Comparison of ENCODE assay signal across 9 cellular contexts in genomic region chr10:110221044-110221720, GRCh38. TPM values are rescaled to one million over a fixed set of nuclear protein-coding genes. Genes with fewer than 3 reads are reported as not detected.
A peak's percentile ranks its signal among the peaks of the same experiment; 100 is the strongest.
DNase-seq lines count a peak whose midpoint lies in the region; ATAC-seq and TF ChIP-seq lines count a peak whose summit lies in the region.
"Had no signal": no experiment of that assay in that cellular context is flagged by ENCODE, and none has a peak within 500 bp of the region (broad histone marks: within the 10 kb centered on the region; RNA-seq: fewer than 3 reads in every experiment).

No MANE protein-coding gene starts in this region.

- H3K27me3 ChIP-seq in left lung (no peaks in the 10 kb centered on the region), testis (no peaks in the 10 kb centered on the region), H7 (ENCODE audit: control insufficient read depth, insufficient read depth, low read length) (peaks cover 3% of the 10 kb centered on the region)

- H3K4me3 ChIP-seq in astrocyte of the cerebellum (ENCODE audit: low read depth, low read length): peak overlapping the region; percentile 42
- H3K4me3 ChIP-seq in left lung: peak overlapping the region in 1 of 2 donors; percentile 19
- peak overlapping the region in 1 of 2 donors; percentile 27 for H3K4me3 ChIP-seq in testis
- no peak overlapping the region for H3K4me3 ChIP-seq in H7 (ENCODE audit: insufficient read depth, low read depth, low read length)

- H3K27ac ChIP-seq in left lung (peak overlapping the region; percentile 69 to 81), testis (peak overlapping the region; percentile 54 to 75)

- peaks cover 9% of the 10 kb centered on the region for H3K36me3 Mint-ChIP-seq in T-helper 1 cell treated with Interleukin-12 subunit alpha and Interleukin-12 subunit beta and Interleukin-4 antibody, amounts not matched to agents 30 μg/mL and 1 μg/mL, for 36 hours (ENCODE audit: low read depth)

- H3K4me3 Mint-ChIP-seq in T-helper 1 cell treated with Interleukin-12 subunit alpha and Interleukin-12 subunit beta and Interleukin-4 antibody, amounts not matched to agents 30 μg/mL and 1 μg/mL, for 36 hours: peak overlapping the region; percentile 59

- no peak for TF ChIP-seq CTCF in astrocyte of the cerebellum (IDR thresholded peaks at IDR 0.05; ENCODE audit: low read depth, low read length, missing control alignments)
- TF ChIP-seq CTCF in left lung (IDR thresholded peaks at IDR 0.05): no peak
- TF ChIP-seq CTCF in testis (IDR thresholded peaks at IDR 0.05): no peak

- peaks cover 68% of the 10 kb centered on the region for H3K4me1 Mint-ChIP-seq in T-helper 1 cell treated with Interleukin-12 subunit alpha and Interleukin-12 subunit beta and Interleukin-4 antibody, amounts not matched to agents 30 μg/mL and 1 μg/mL, for 36 hours (ENCODE audit: low read depth)

- WGBS in testis, 2 donors: 72 to 76% methylated on average over 4 of the region's 4 CpGs

- no peak for TF ChIP-seq POLR2A in testis (IDR thresholded peaks at IDR 0.05)

- peaks cover 0 to 42% of the 10 kb centered on the region in 2 donors for H3K4me1 ChIP-seq in left lung
- H3K4me1 ChIP-seq in testis: peaks cover 13% of the 10 kb centered on the region

- intact Hi-C loops in left lung (cut with DNase I) (loop anchor here in 1 of 2 donors (10.0 kb wide), 1 partner anchor 54 kb away; no protein-coding TSS in a partner anchor), testis (cut with DNase I; ENCODE audit: low total_unique reads) (loop anchor here (10.0 kb wide), 2 partner anchors 54 to 336 kb away; no protein-coding TSS in a partner anchor)

- no peak for DNase-seq in T-helper 1 cell
- DNase-seq in astrocyte of the cerebellum (ENCODE audit: low read depth): no peak
- DNase-seq in left lung: no peak
- no peak for DNase-seq in testis
- no peak for DNase-seq in ACHN
- DNase-seq in hypothalamus (lab: John Stamatoyannopoulos, UW): no peak
- DNase-seq in H7: no peak
- DNase-seq: NCI-H524 had no signal

- no peaks in the 10 kb centered on the region for H3K27me3 Mint-ChIP-seq in T-helper 1 cell treated with Interleukin-12 subunit alpha and Interleukin-12 subunit beta and Interleukin-4 antibody, amounts not matched to agents 30 μg/mL and 1 μg/mL, for 36 hours (ENCODE audit: low read depth)

- H3K36me3 ChIP-seq in left lung (no peaks in the 10 kb centered on the region), testis (ENCODE audit: low read depth, missing control alignments) (no peaks in the 10 kb centered on the region), H7 (replicated peaks; ENCODE audit: control insufficient read depth, insufficient read depth, low read length) (no peaks in the 10 kb centered on the region)

- H3K27ac Mint-ChIP-seq in T-helper 1 cell treated with Interleukin-12 subunit alpha and Interleukin-12 subunit beta and Interleukin-4 antibody, amounts not matched to agents 30 μg/mL and 1 μg/mL, for 36 hours: peak overlapping the region; percentile 71

- no peaks in the 10 kb centered on the region for H3K9me3 ChIP-seq in left lung
- H3K9me3 ChIP-seq in testis: no peaks in the 10 kb centered on the region

- in situ Hi-C loops in astrocyte of the cerebellum (cut with HindIII; ENCODE audit: low sequenced_read_pairs) (loop anchor here (5.0 kb wide), 1 partner anchor 76 kb away; no protein-coding TSS in a partner anchor), ACHN (cut with HindIII; ENCODE audit: low pct_ligation_motif_present, low pct_unique_long_range_greater_than_20kb, low sequenced_read_pairs) (no loop called here)

- H3K9me3 Mint-ChIP-seq in T-helper 1 cell treated with Interleukin-12 subunit alpha and Interleukin-12 subunit beta and Interleukin-4 antibody, amounts not matched to agents 30 μg/mL and 1 μg/mL, for 36 hours: no peaks in the 10 kb centered on the region

- no peak for ATAC-seq in left lung

RNA-seq across cellular contexts. Expression of gene MXI1, which starts 13.8 kb away (rescaled TPM):
- total RNA-seq in left lung: 10 to 100 TPM; 16.5 to 16.7 TPM
- 10 to 100 TPM; 66.8 to 69.1 TPM for total RNA-seq in testis
- 42.1 TPM for polyA plus RNA-seq in testis (ENCODE audit: insufficient read depth, low read depth, low replicate concordance)
- total RNA-seq in H7 (2014; rRNA removed; shearing (Covaris generic)): 9.2 and 10.3 TPM in 2 replicates
